In the genomic region with DNA sequence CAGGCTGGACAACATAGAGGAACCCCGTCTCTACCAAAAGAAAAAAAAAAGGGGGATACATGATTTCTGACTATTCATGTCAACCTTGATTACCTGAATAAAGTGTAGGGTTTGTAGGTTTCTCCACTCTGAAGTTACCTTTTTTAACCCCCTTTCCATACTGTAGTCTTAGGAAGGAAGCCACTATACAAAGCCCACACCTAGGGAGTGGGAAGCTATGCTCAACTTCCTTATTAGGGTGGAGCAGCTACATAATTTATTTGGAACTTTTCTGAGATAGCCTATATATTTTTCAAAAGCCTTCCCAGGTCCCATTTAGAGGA, we compare ENCODE assay signal across 1 cellular context.
A peak's percentile ranks its signal among the peaks of the same experiment; 100 is the strongest.
TF ChIP-seq lines count a peak whose summit lies in the region.

No MANE protein-coding gene starts in this region.

TF ChIP-seq in HepG2, 621 proteins besides CTCF, POLR2A, EP300 and RAD21:
- TF ChIP-seq BORCS8-MEF2B (CRISPR knock-in tag; IDR thresholded peaks at IDR 0.05) (no peak), LCORL (IDR thresholded peaks at IDR 0.05) (no peak), LCORL (CRISPR knock-in tag; IDR thresholded peaks at IDR 0.05) (0 out of 2 replicates have a peak, but pooled peaks have one; percentile 16)
